1 cellular context compared by ENCODE assay signal in the genomic region with DNA sequence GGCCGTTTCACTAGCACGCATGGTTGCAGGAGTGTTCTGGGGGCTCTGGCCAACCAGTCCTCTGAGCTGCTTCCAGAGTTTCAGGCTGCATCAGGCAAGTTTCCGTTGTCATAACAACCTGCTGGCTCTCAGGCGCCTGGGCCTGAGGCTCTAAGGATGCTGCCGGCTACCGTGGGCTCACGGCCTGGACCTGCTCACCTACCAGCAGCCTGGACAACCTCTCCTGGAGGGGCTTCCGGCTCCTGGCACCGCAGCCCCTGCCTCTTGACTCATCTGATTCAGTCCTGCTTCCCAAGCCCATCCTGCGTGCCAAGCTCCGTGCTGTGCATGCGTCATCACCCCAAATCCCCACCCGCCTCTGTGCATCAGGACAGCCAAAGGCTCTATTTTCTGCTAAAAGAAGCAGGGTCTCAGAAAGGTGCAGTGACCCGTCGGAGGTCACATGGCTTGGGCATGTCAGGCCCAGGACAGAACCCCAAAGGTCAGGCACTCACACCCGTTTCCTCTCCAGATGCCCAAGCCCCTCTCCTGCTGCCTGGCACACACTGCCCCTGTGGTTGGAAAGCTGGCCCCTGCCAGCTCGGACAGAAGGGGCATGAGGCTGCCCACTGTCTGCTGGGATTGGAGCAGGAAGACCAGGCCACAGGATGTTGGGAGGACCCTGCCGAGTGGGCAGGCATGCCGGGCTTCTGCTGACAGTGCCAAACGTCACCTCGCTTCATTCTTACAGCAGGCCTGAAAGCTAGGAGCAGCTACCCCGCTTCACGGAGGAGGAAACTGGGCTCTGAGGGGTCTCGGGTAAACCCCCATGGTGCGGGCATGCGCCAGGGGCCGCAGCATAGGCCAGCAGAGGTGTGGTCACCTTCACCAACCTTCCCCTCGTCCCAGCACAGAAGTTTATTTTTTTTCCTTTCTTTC.
TF ChIP-seq lines count a peak whose summit lies in the region.

No MANE protein-coding gene starts in this region.

TF ChIP-seq in H1, 55 proteins besides CTCF, POLR2A, EP300 and RAD21:
- TF ChIP-seq SP4 (IDR thresholded peaks at IDR 0.05; ENCODE audit: low read length) (no peak), FOSL1 (IDR thresholded peaks at IDR 0.05; ENCODE audit: insufficient read depth, low read depth, low read length) (no peak), KDM1A (IDR thresholded peaks at IDR 0.05; ENCODE audit: borderline replicate concordance, low read length) (no peak), GABPA (IDR thresholded peaks at IDR 0.05; ENCODE audit: borderline replicate concordance, insufficient read depth, low read length) (no peak), YY1 (IDR thresholded peaks at IDR 0.05; ENCODE audit: low read depth, low read length) (no peak), KDM5A (IDR thresholded peaks at IDR 0.05; ENCODE audit: low read length) (no peak), TAF7 (optimal IDR thresholded peaks at IDR 0.05; ENCODE audit: borderline replicate concordance, low read depth, low read length) (no peak), CHD1 (IDR thresholded peaks at IDR 0.05; ENCODE audit: low read depth, low read length) (no peak)
TF ChIP-seq in H1: peak in this region for 0.
